10 cellular contexts compared by ENCODE assay signal in the genomic region with DNA sequence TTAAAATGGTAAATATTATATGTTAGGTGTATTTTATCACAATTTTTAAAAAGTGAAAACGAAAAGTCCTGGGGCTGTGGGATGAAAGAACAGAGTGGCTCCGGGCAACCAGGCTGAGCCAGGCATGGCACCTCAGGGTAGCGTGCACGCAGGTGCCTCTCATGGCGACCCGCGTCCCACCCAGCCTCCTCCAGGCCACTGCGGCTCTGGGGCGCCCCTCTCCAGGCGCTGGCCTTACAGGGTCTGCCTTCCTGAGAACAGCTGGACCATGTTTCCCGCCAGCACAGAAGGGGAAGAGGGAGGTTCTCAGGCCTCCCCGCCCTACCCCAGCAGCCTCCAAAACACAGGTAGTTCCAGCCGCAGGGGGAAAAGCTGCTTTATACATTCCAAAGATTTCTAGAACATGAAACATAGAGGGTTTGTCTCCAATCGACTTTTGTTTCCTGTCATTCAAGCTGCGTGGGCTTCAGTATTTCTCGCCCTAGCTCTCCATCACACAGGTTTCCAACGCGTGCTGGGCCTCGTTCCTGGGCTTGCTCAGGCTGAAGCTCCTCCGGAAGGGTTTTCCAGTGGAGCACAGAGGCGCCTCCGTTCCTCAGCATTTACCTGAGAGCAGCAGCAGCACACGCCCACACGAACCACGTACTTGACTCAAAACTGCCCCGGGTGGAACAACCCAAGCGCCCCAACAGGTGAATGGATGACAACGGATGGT. TPM values are rescaled to one million over a fixed set of nuclear protein-coding genes. Genes with fewer than 3 reads are reported as not detected.
DNase-seq lines count a peak whose midpoint lies in the region; ATAC-seq, FAIRE-seq and TF ChIP-seq lines count a peak whose summit lies in the region.
"Had no signal": no experiment of that assay in that cellular context is flagged by ENCODE, and none has a peak within 500 bp of the region (broad histone marks: within the 10 kb centered on the region; RNA-seq: fewer than 3 reads in every experiment).

No MANE protein-coding gene starts in this region.

- no peak for ATAC-seq in GM23338
- no peak for ATAC-seq in GM18519 (IDR thresholded peaks at IDR 0.05; ENCODE audit: low FRiP score, unreplicated experiment)

- H3K4me1 Mint-ChIP-seq in GM23338, result peaks cover 16% of the 10 kb centered on the region

- WGBS in small intestine, 3 donors, result 76 to 82% (median 80%) methylated on average over 28 of the region's 28 CpGs

- H3K27me3 ChIP-seq in GM23338 (ENCODE audit: insufficient read depth) (no peaks in the 10 kb centered on the region), small intestine (ENCODE audit: control insufficient read depth in 2 of 2, insufficient read depth in 2 of 2, low read length in 2 of 2) (no peaks in the 10 kb centered on the region)

- no peaks in the 10 kb centered on the region for H4K20me1 ChIP-seq in GM23338 (replicated peaks; ENCODE audit: insufficient read depth)

- H3K27ac ChIP-seq in GM23338 (ENCODE audit: low read depth) (0 out of 2 replicates have a peak overlapping the region, but pooled peaks have one; percentile 50), epithelial cell of prostate (peak overlapping the region; percentile 82), small intestine (ENCODE audit: low read depth in 1 of 2, low read length in 1 of 2) (peak overlapping the region; percentile 33 to 79)

- peaks cover 11% of the 10 kb centered on the region for H3K79me2 ChIP-seq in GM23338 (replicated peaks; ENCODE audit: insufficient read depth)

- H3K36me3 Mint-ChIP-seq in GM23338 (ENCODE audit: low read depth), result peaks cover 2% of the 10 kb centered on the region; the same call in 2 of the 3 replicates

- H3K4me1 ChIP-seq in GM23338 (ENCODE audit: insufficient read depth), result peaks cover 15% of the 10 kb centered on the region
- H3K4me1 ChIP-seq in small intestine (ENCODE audit: control insufficient read depth in 2 of 2, insufficient read depth in 1 of 2, low read depth in 1 of 2, low read length in 1 of 2), result peaks cover 24 to 46% of the 10 kb centered on the region in 2 donors

- no peaks in the 10 kb centered on the region for H3K9me2 ChIP-seq in GM23338 (ENCODE audit: insufficient read depth)

- H3K4me3 ChIP-seq in GM23338, result no peak overlapping the region
- no peak overlapping the region for H3K4me3 ChIP-seq in small intestine (ENCODE audit: low read depth in 1 of 2, low read length in 2 of 2)

- 0 out of 2 replicates have a peak, but pooled peaks cover 4% of the 10 kb centered on the region for H3F3A ChIP-seq in GM23338 (replicated peaks; ENCODE audit: low read depth)

- DNase-seq in GM23338 (ENCODE audit: low spot score) (no peak), SW480 (ENCODE audit: low spot score) (peak; percentile 75), epithelial cell of prostate (ENCODE audit: low read depth, low spot score) (no peak), small intestine (no peak), amniotic stem cell (lab: John Stamatoyannopoulos, UW) (no peak), activated gamma-delta T cell (lab: John Stamatoyannopoulos, UW) (no peak), glomerular visceral epithelial cell (ENCODE audit: extremely low spot score) (no peak)
- DNase-seq: kidney glomerular epithelial cell, NCI-H187 had no signal

- peaks cover 3% of the 10 kb centered on the region for H3K27me3 Mint-ChIP-seq in GM23338 (ENCODE audit: insufficient read depth, low read depth, poor library complexity)

- H3K4me2 ChIP-seq in GM23338, result no peak overlapping the region

- TF ChIP-seq CTCF in GM23338 (conservative IDR thresholded peaks at IDR 0.05; ENCODE audit: low read depth in 2 of 2), result no peak

- no peak overlapping the region for H3K27ac Mint-ChIP-seq in GM23338

- H3K4me3 Mint-ChIP-seq in GM23338, result no peak overlapping the region

- no peak for FAIRE-seq in small intestine (lab: Jason Lieb, UNC)

- H3K36me3 ChIP-seq in GM23338 (ENCODE audit: insufficient read depth) (no peaks in the 10 kb centered on the region), small intestine (ENCODE audit: control insufficient read depth in 2 of 2, insufficient read depth in 2 of 2, low read length in 2 of 2) (peaks cover 0 to 2% of the 10 kb centered on the region in 2 donors)

- no peaks in the 10 kb centered on the region for H3K9me3 Mint-ChIP-seq in GM23338

- no peak overlapping the region for H2AFZ ChIP-seq in GM23338

- no peaks in the 10 kb centered on the region for H3K9me3 ChIP-seq in small intestine (ENCODE audit: control insufficient read depth, low read depth)

TF ChIP-seq in GM23338, 12 proteins besides CTCF, POLR2A, EP300 and RAD21 (continues in another document):
- TF ChIP-seq POLR2AphosphoS5 (IDR thresholded peaks at IDR 0.05; ENCODE audit: low read depth) (no peak), EZH2 (IDR thresholded peaks at IDR 0.05; ENCODE audit: low read depth, unreplicated experiment) (no peak), EZH2phosphoT487 (IDR thresholded peaks at IDR 0.05; ENCODE audit: unreplicated experiment) (no peak), STAT1 (IDR thresholded peaks at IDR 0.05; ENCODE audit: unreplicated experiment) (no peak)
- TF ChIP-seq, protein P1, sequence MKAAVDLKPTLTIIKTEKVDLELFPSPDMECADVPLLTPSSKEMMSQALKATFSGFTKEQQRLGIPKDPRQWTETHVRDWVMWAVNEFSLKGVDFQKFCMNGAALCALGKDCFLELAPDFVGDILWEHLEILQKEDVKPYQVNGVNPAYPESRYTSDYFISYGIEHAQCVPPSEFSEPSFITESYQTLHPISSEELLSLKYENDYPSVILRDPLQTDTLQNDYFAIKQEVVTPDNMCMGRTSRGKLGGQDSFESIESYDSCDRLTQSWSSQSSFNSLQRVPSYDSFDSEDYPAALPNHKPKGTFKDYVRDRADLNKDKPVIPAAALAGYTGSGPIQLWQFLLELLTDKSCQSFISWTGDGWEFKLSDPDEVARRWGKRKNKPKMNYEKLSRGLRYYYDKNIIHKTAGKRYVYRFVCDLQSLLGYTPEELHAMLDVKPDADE (IDR thresholded peaks at IDR 0.05), result no peak

RNA-seq across cellular contexts. Expression of a gene that starts 10.5 kb away (rescaled TPM):
- 43.8 and 69.7 TPM in 2 replicates for total RNA-seq in GM23338 (2014; rRNA removed; shearing (Covaris generic))
- polyA plus RNA-seq in GM23338 (2016; fragmentation: Nextera tagmentation; extraction: Ambion mirVana) (16.7 and 16.9 TPM in 2 replicates), small intestine (10 to 100 TPM; 31.3 to 35.9 (median 33.1) TPM)

RNA-seq across cellular contexts. Expression of a gene that starts 23.5 kb away (rescaled TPM):
- total RNA-seq in GM23338 (2014; rRNA removed; shearing (Covaris generic)), result 10.1 and 11.6 TPM in 2 replicates
- polyA plus RNA-seq in GM23338 (2016; fragmentation: Nextera tagmentation; extraction: Ambion mirVana), result 1.8 and 2.3 TPM in 2 replicates
- polyA plus RNA-seq in small intestine, result 10 to 100 TPM; 12.1 to 36.5 (median 27.0) TPM

RNA-seq across cellular contexts. Expression of a gene that starts 49.1 kb away (rescaled TPM):
- total RNA-seq in GM23338 (2014; rRNA removed; shearing (Covaris generic)), result 26.2 and 31.7 TPM in 2 replicates
- polyA plus RNA-seq in GM23338 (2016; fragmentation: Nextera tagmentation; extraction: Ambion mirVana), result 8.7 and 9.2 TPM in 2 replicates
- 10 to 100 TPM; 18.0 to 35.7 (median 28.2) TPM for polyA plus RNA-seq in small intestine

RNA-seq across cellular contexts. Expression of a gene that starts 56.6 kb away (rescaled TPM):
- total RNA-seq in GM23338 (2014; rRNA removed; shearing (Covaris generic)), result 3.3 and 5.8 TPM in 2 replicates
- polyA plus RNA-seq in GM23338 (2016; fragmentation: Nextera tagmentation; extraction: Ambion mirVana) (2.6 and 2.8 TPM in 2 replicates), small intestine (10 to 100 TPM; 13.2 to 15.9 (median 14.0) TPM)

RNA-seq across cellular contexts. Expression of a gene that starts 57.6 kb away (rescaled TPM):
- 38.9 and 45.2 TPM in 2 replicates for total RNA-seq in GM23338 (2014; rRNA removed; shearing (Covaris generic))
- polyA plus RNA-seq in GM23338 (2016; fragmentation: Nextera tagmentation; extraction: Ambion mirVana) (27.2 and 31.6 TPM in 2 replicates), small intestine (10 to 100 TPM; 17.6 to 27.1 (median 23.4) TPM)
